8 cellular contexts compared by ENCODE assay signal in genomic region chr16:53052519-53053501, GRCh38. TPM values are rescaled to one million over a fixed set of nuclear protein-coding genes. Genes with fewer than 3 reads are reported as not detected.
DNase-seq lines count a peak whose midpoint lies in the region; ATAC-seq and TF ChIP-seq lines count a peak whose summit lies in the region.

Gene CHD9NB (minus strand): TSS chr16:53052897. CDS start chr16:53044158, 8,739 bp downstream.

- peaks cover 13% of the 10 kb centered on the region for H3K4me1 ChIP-seq in foreskin keratinocyte

- DNase-seq in Daoy (ENCODE audit: low read depth) = peak; percentile 69
- peak; percentile 46 for DNase-seq in T1000 (lab: John Stamatoyannopoulos, UW)
- DNase-seq in foreskin keratinocyte = peak; percentile 99
- peak; percentile 12 for DNase-seq in stimulated activated naive CD8-positive, alpha-beta T cell treated with anti-CD3 and anti-CD28 coated beads, Interleukin-15, Interleukin-2, amounts not matched to agents 100 U/mL and 50 U/mL, for 24 hours
- no peak for DNase-seq in activated CD4-positive, CD25-positive, alpha-beta regulatory T cell (lab: John Stamatoyannopoulos, UW)
- no peak for DNase-seq in substantia nigra (lab: John Stamatoyannopoulos, UW)

- ATAC-seq in HG02798 (IDR thresholded peaks at IDR 0.05; ENCODE audit: poor library complexity, unreplicated experiment) (peak; percentile 24), foreskin keratinocyte (peak; percentile 92), GM18858 (IDR thresholded peaks at IDR 0.05; ENCODE audit: unreplicated experiment) (no peak)
- peak; percentile 34 for ATAC-seq in stimulated activated naive CD8-positive, alpha-beta T cell treated with anti-CD3 and anti-CD28 coated beads, Interleukin-15, Interleukin-2, amounts not matched to agents 100 U/mL and 50 U/mL, for 24 hours

- H3K27me3 ChIP-seq in foreskin keratinocyte = no peaks in the 10 kb centered on the region

- H3K27ac ChIP-seq in foreskin keratinocyte = peak within 1 kb of the TSS; percentile 85
- H3K27ac ChIP-seq in substantia nigra (ENCODE audit: low read depth, low read length, poor library complexity, severe bottlenecking) = no peak within 1 kb of the TSS

- peak; percentile 7 for TF ChIP-seq CTCF in foreskin keratinocyte (conservative IDR thresholded peaks at IDR 0.05)

RNA-seq across cellular contexts. Expression of gene CHD9NB, which starts in this region (rescaled TPM):
- 0.17 TPM in 1 of 2 replicates, not detected in the other for total RNA-seq in Daoy (2014; rRNA removed; shearing (Covaris generic))
- 0.67 and 0.88 TPM in 2 replicates for total RNA-seq in foreskin keratinocyte
- 0.48 and 0.50 TPM in 2 replicates for polyA plus RNA-seq in foreskin keratinocyte

Comparison
In these comparisons a context has a peak if more than half of its experiments do, and no peak if none do; other contexts are left out.
1. Peak in DNase-seq in Daoy; RNA of the gene not detected or under 1 TPM.
2. Peak in DNase-seq, ATAC-seq and H3K27ac ChIP-seq in foreskin keratinocyte; RNA of the gene not detected or under 1 TPM.
3. DNase-seq: peak in T1000 (single experiment) and stimulated activated naive CD8-positive, alpha-beta T cell treated with anti-CD3 and anti-CD28 coated beads, Interleukin-15, Interleukin-2, amounts not matched to agents 100 U/mL and 50 U/mL, for 24 hours (single experiment); none in activated CD4-positive, CD25-positive, alpha-beta regulatory T cell (0 of 4) and substantia nigra (0 of 49).